Comparison of ENCODE assay signal across 8 cellular contexts in the genomic region with DNA sequence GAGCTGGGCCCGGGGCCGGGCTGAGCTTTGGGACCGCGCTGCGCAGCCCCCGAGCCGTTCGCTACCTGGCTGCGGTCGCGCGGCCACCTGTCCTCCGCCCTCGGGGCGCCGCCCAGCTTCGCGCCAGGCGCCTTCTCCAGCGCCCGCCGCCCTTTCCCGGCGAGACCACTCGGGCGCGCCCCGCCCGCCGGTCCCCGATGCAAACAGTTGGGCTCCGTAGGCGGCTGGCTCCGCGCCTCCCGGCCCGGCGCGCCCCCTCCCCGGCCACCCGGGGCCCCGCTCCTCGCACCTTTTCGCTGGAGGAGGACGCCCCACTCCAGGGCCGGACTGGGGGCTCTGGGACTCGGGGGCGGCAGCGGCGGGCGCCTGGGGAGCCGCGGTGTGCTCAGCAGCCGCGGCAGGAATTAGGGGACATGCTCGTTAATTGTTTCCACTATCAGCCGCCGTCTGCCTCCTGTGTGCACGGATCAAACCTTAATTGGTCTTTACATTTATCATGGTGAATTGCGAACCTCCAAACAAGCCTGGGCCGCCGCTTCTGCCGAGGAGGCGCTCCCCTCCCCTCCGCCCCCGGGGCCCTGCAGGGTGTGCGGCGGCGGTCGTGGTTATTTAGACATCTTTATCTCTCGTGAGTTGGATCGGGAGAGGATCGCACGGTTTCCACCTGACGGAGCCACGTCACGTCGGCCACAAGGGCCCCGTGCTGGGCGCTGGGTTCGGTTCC. TPM values are rescaled to one million over a fixed set of nuclear protein-coding genes. Genes with fewer than 3 reads are reported as not detected.
DNase-seq lines count a peak whose midpoint lies in the region; ATAC-seq, FAIRE-seq and TF ChIP-seq lines count a peak whose summit lies in the region.

No MANE protein-coding gene starts in this region.

- H2BK5ac ChIP-seq in H1 (ENCODE audit: low read depth, low read length) (no peak overlapping the region), neuronal stem cell (ENCODE audit: low read length) (no peak overlapping the region)

- H2AFZ ChIP-seq in H1 (ENCODE audit: low read length): no peak overlapping the region; the same call in 1 of the 2 replicates
- H2AFZ ChIP-seq in neuronal stem cell (ENCODE audit: low read length): peak overlapping the region; percentile 99
- H2AFZ ChIP-seq in PC-9: no peak overlapping the region

- H3K9me2 ChIP-seq in PC-9 (ENCODE audit: insufficient read depth): no peaks in the 10 kb centered on the region

- ATAC-seq in GM18502 (IDR thresholded peaks at IDR 0.05; ENCODE audit: poor library complexity, unreplicated experiment) (peak; percentile 26), GM21825 (IDR thresholded peaks at IDR 0.05; ENCODE audit: unreplicated experiment) (peak; percentile 21)

- H3K9me3 ChIP-seq in H1 (ENCODE audit: insufficient read depth in 2 of 2, low read depth in 1 of 2, low read length in 1 of 2) (no peaks in the 10 kb centered on the region), neuronal stem cell (replicated peaks in 1 of 2; ENCODE audit: control insufficient read depth in 2 of 2, insufficient read depth in 1 of 2, low read depth in 1 of 2, low read length in 2 of 2) (no peaks in the 10 kb centered on the region), PC-9 (ENCODE audit: insufficient read depth, low read depth) (no peaks in the 10 kb centered on the region)

- H3K79me1 ChIP-seq in H1 (ENCODE audit: low read depth, low read length) (no peaks in the 10 kb centered on the region), neuronal stem cell (ENCODE audit: low read depth, low read length) (no peaks in the 10 kb centered on the region)

- TF ChIP-seq CTCF in H1 (IDR thresholded peaks at IDR 0.05; ENCODE audit: control extremely low read depth in 1 of 3, insufficient read depth in 1 of 3, low read depth in 1 of 3, low read length in 3 of 3) (no peak), PC-9 (conservative IDR thresholded peaks at IDR 0.05) (no peak)

- POLR2A ChIA-PET in H1 (lab: Charles Lee; ENCODE audit: partially characterized antibody) (interaction anchor here (0.7 kb wide), 1 partner anchor 70 kb away, joined by 3 read pairs; no protein-coding TSS in a partner anchor), PC-9 (lab: Charles Lee; ENCODE audit: unreplicated experiment) (no interaction called here)

- DNase-seq in NCI-H69 (lab: John Stamatoyannopoulos, UW): peak; percentile 80
- peak in 1 of 2 experiments; percentile 61 for DNase-seq in H1 (ENCODE audit: low read depth in 1 of 2, low spot score in 2 of 2)
- DNase-seq in neuronal stem cell (ENCODE audit: low spot score): peak; percentile 21
- DNase-seq in GM03348 (ENCODE audit: low spot score): no peak
- DNase-seq in RCC 7860 (ENCODE audit: low spot score): no peak
- no peak for DNase-seq in PC-9

- H2BK20ac ChIP-seq in H1 (ENCODE audit: low read length): no peak overlapping the region

- FAIRE-seq in H1 (lab: Jason Lieb, UNC): no peak
- FAIRE-seq in RCC 7860 (lab: Jason Lieb, UNC): no peak

- no peak overlapping the region for H2AK5ac ChIP-seq in H1 (ENCODE audit: low read depth, low read length)
- no peak overlapping the region for H2AK5ac ChIP-seq in neuronal stem cell (ENCODE audit: low read depth, low read length)

- H3K27ac ChIP-seq in H1 (ENCODE audit: low read depth, low read length) (no peak overlapping the region), neuronal stem cell (replicated peaks; ENCODE audit: low read length) (no peak overlapping the region), PC-9 (no peak overlapping the region)

- H3K23me2 ChIP-seq in H1 (ENCODE audit: low read depth, low read length): peaks cover 16% of the 10 kb centered on the region; the same call in 1 of the 2 replicates

- intact Hi-C loops in PC-9 (cut with micrococcal nuclease; ENCODE audit: unreplicated experiment): no loop called here

- H3K36me3 ChIP-seq in H1 (ENCODE audit: control insufficient read depth in 2 of 4, insufficient read depth in 4 of 4, low read length in 3 of 4) (no peaks in the 10 kb centered on the region), neuronal stem cell (replicated peaks in 1 of 2; ENCODE audit: control insufficient read depth in 2 of 2, insufficient read depth in 2 of 2, low read length in 2 of 2) (no peaks in the 10 kb centered on the region), PC-9 (ENCODE audit: low read depth) (no peaks in the 10 kb centered on the region)

- no peak overlapping the region for H4K5ac ChIP-seq in H1 (ENCODE audit: insufficient read length, low read depth, low read length)

- TF ChIP-seq RAD21 in H1 (IDR thresholded peaks at IDR 0.05 in 1 of 2, conservative IDR thresholded peaks at IDR 0.05 in 1 of 2; ENCODE audit: low read depth in 2 of 2, low read length in 2 of 2): 0 out of 4 replicates have a peak, but pooled peaks of 1 of the 2 experiments have one; percentile 6

- peaks cover 9 to 36% (median 28%) of the 10 kb centered on the region in 4 experiments for H3K27me3 ChIP-seq in H1 (replicated peaks in 1 of 4; ENCODE audit: control insufficient read depth in 3 of 4, extremely low read depth in 1 of 4, insufficient read depth in 3 of 4, low read length in 3 of 4)
- peaks cover 7 to 77% (median 31%) of the 10 kb centered on the region in 3 experiments for H3K27me3 ChIP-seq in neuronal stem cell (ENCODE audit: control insufficient read depth in 3 of 3, insufficient read depth in 3 of 3, low read depth in 1 of 3, low read length in 3 of 3)
- no peaks in the 10 kb centered on the region for H3K27me3 ChIP-seq in PC-9 (ENCODE audit: insufficient read depth, low read depth)

- no peak overlapping the region for H4K91ac ChIP-seq in H1 (replicated peaks; ENCODE audit: insufficient read length, low read length)
- H4K91ac ChIP-seq in neuronal stem cell (ENCODE audit: low read depth, low read length, poor library complexity): no peak overlapping the region

- H2BK120ac ChIP-seq in H1 (replicated peaks; ENCODE audit: low read depth, low read length) (no peak overlapping the region), neuronal stem cell (ENCODE audit: low read depth, low read length) (no peak overlapping the region)

- H4K8ac ChIP-seq in H1 (ENCODE audit: extremely low read depth, insufficient read depth, low read length) (no peak overlapping the region; the same call in 1 of the 2 replicates), neuronal stem cell (ENCODE audit: low read depth, low read length) (no peak overlapping the region)

- TF ChIP-seq EP300 in H1 (IDR thresholded peaks at IDR 0.05; ENCODE audit: borderline replicate concordance in 1 of 2, low read depth in 2 of 2, low read length in 2 of 2): no peak

- H4K20me1 ChIP-seq in H1 (replicated peaks in 1 of 2; ENCODE audit: control insufficient read depth in 1 of 2, insufficient read depth in 2 of 2, low read length in 2 of 2) (no peaks in the 10 kb centered on the region), PC-9 (ENCODE audit: insufficient read depth) (no peaks in the 10 kb centered on the region)

- 2% methylated on average over 17 of the region's 81 CpGs; no CpG with 5 or more reads in 1 of the 2 experiments for WGBS in H1 (ENCODE audit: extremely low coverage in 1 of 2, insufficient coverage in 1 of 2, insufficient read length in 1 of 2, insufficient replicate concordance in 2 of 2, low coverage in 1 of 2, low lambda C conversion rate in 2 of 2, missing lambda C conversion rate in 1 of 2), 2 experiments
- no CpG with 5 or more reads among the region's 81 CpGs for WGBS in neuronal stem cell (ENCODE audit: extremely low coverage in 2 of 2, insufficient read length in 2 of 2, insufficient replicate concordance in 1 of 2), 2 donors

- H3K79me2 ChIP-seq in H1 (ENCODE audit: control insufficient read depth in 1 of 2, insufficient read depth in 2 of 2, low read length in 2 of 2) (no peaks in the 10 kb centered on the region), PC-9 (ENCODE audit: low read depth) (no peaks in the 10 kb centered on the region)

- H3K18ac ChIP-seq in H1 (ENCODE audit: extremely low read depth, low read length) (no peak overlapping the region; the same call in 1 of the 2 replicates), neuronal stem cell (ENCODE audit: low read length) (peak overlapping the region; percentile 94)

- no peak for TF ChIP-seq POLR2A in H1 (IDR thresholded peaks at IDR 0.05; ENCODE audit: control extremely low read depth in 1 of 2, low read depth in 2 of 2, low read length in 2 of 2)

- H3F3A ChIP-seq in PC-9 (ENCODE audit: insufficient read depth, low read depth): no peaks in the 10 kb centered on the region

- H3K4ac ChIP-seq in H1 (replicated peaks; ENCODE audit: insufficient read length, low read depth, low read length): no peak overlapping the region
- no peak overlapping the region for H3K4ac ChIP-seq in neuronal stem cell (ENCODE audit: low read length)

- no peak overlapping the region for H3K14ac ChIP-seq in H1 (ENCODE audit: insufficient read length)
- H3K14ac ChIP-seq in neuronal stem cell (ENCODE audit: low read length): no peak overlapping the region

- peak overlapping the region; percentile 65 to 75 (median 68) for H3K4me3 ChIP-seq in H1 (ENCODE audit: extremely low read depth in 1 of 4, insufficient read depth in 2 of 4, low read depth in 3 of 4, low read length in 4 of 4)
- H3K4me3 ChIP-seq in neuronal stem cell (ENCODE audit: low read length in 2 of 2): peak overlapping the region; percentile 47 to 79
- no peak overlapping the region for H3K4me3 ChIP-seq in PC-9

- H3K4me2 ChIP-seq in H1 (ENCODE audit: insufficient read depth in 1 of 2, low read depth in 2 of 2, low read length in 2 of 2) (peak overlapping the region; percentile 64 to 84), neuronal stem cell (ENCODE audit: insufficient read depth, low read length, poor library complexity, severe bottlenecking) (peak overlapping the region; percentile 91), PC-9 (no peak overlapping the region)

- H3K4me1 ChIP-seq in H1 (replicated peaks in 1 of 4; ENCODE audit: control insufficient read depth in 3 of 4, insufficient read depth in 4 of 4, low read length in 3 of 4): peaks cover 0 to 3% (median under 1%) of the 10 kb centered on the region in 4 experiments; a peak in 1 of 7 replicates
- peaks cover 2 to 4% of the 10 kb centered on the region in 2 donors for H3K4me1 ChIP-seq in neuronal stem cell (ENCODE audit: control insufficient read depth in 2 of 2, insufficient read depth in 1 of 2, low read depth in 1 of 2, low read length in 2 of 2)
- no peaks in the 10 kb centered on the region for H3K4me1 ChIP-seq in PC-9 (replicated peaks; ENCODE audit: insufficient read depth)

- H3K9ac ChIP-seq in H1 (replicated peaks in 1 of 4; ENCODE audit: extremely low read depth in 1 of 4, low read depth in 3 of 4, low read length in 3 of 4): peak overlapping the region in 2 of 4 experiments; percentile 36 to 53; a peak in 1 of 7 replicates
- H3K9ac ChIP-seq in neuronal stem cell (ENCODE audit: low read depth, low read length, poor library complexity): peak overlapping the region; percentile 87

- CTCF ChIA-PET in H1 (lab: Charles Lee; ENCODE audit: partially characterized antibody): no interaction called here
- CTCF ChIA-PET in PC-9 (lab: Charles Lee): no interaction called here

- BruUV-seq in PC-9 (replicated peaks; lab: Mats Ljungman, UMichigan): no TSS peak

- no peak overlapping the region for H2BK15ac ChIP-seq in H1 (ENCODE audit: low read length)
- H2BK15ac ChIP-seq in neuronal stem cell (ENCODE audit: low read length): peak overlapping the region; percentile 73

- peak overlapping the region; percentile 22; the same call in 1 of the 2 replicates for H2BK12ac ChIP-seq in H1 (ENCODE audit: low read depth, low read length)
- H2BK12ac ChIP-seq in neuronal stem cell (ENCODE audit: low read length): no peak overlapping the region

- H3K23ac ChIP-seq in H1 (ENCODE audit: insufficient read length) (no peak overlapping the region), neuronal stem cell (ENCODE audit: low read depth, low read length, poor library complexity) (peak overlapping the region; percentile 8)

- H3K56ac ChIP-seq in H1 (replicated peaks; ENCODE audit: insufficient read length, low read depth, low read length): no peak overlapping the region

RNA-seq across cellular contexts. Expression of a gene that starts 0.9 kb away (rescaled TPM):
- total RNA-seq in H1 (2021; fragmentation: NEBNext Ultra II Directional; extraction: Animal tissue kit (Norgen Biotek cat#: 25700)): 2.9 and 3.1 TPM in 2 replicates
- 0.83 and 1.8 TPM in 2 replicates for polyA plus RNA-seq in H1 (2011; rRNA removed)
- polyA plus RNA-seq in H1 (2011; cell fraction: cytosol; rRNA removed): 1.3 TPM
- 5.2 TPM for polyA plus RNA-seq in H1 (2011; cell fraction: nucleus; rRNA removed)
- 0.64 to 1.3 TPM (median 0.82 TPM) in 4 replicates for polyA plus RNA-seq in H1 (2012, experiment 1 of 2)
- polyA plus RNA-seq in H1 (2012, experiment 2 of 2): 0.21 TPM
- 0.47 TPM for polyA plus RNA-seq in H1 (2013, experiment 1 of 2)
- 0.57 TPM for polyA plus RNA-seq in H1 (2013, experiment 2 of 2)
- 2.3 and 2.7 TPM in 2 replicates for polyA minus RNA-seq in H1 (2011; rRNA and poly(A)+ RNA removed)
- 0.59 TPM for polyA minus RNA-seq in H1 (2011; cell fraction: cytosol; rRNA and poly(A)+ RNA removed)
- polyA minus RNA-seq in H1 (2011; cell fraction: nucleus; rRNA and poly(A)+ RNA removed): 2.4 TPM
- 0.53 TPM for polyA plus RNA-seq in neuronal stem cell (2013, experiment 1 of 2)
- 0.64 TPM for polyA plus RNA-seq in neuronal stem cell (2013, experiment 2 of 2)
- not detected in 2 replicates for total RNA-seq in PC-9 (2021)

Comparison
In these comparisons a context has a peak if more than half of its experiments do, and no peak if none do; other contexts are left out.
1. DNase-seq: peak in NCI-H69 (single experiment) and neuronal stem cell (single experiment); none in GM03348 (single experiment), RCC 7860 (single experiment) and PC-9 (0 of 2).